ENCODE assay signal across 1 cellular context in the genomic region with DNA sequence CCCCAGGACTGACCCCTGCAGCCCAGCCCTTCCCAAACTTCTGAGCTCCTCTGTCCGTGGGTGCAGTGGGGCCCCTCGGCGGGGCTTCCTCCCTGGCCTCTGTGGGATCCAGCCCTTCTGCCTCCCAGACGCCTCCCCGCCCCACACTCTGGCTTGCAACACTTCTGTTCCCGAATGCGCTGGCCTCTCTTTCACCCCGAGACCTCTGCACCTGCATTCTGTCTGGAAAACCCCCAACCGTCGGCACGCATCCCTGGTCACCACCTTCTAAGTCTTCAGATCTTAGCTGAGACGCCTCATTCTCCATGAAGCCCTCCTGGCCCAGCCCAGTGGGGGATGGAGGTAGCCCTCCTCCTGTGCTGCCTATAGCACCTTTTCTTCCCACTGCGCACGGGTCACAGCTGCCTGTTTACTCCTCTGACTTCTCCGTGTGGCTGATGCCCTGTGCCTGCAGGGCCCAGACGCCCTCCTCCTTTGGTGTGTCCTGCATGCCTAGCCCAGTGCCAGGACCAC.
TF ChIP-seq lines count a peak whose summit lies in the region.

No MANE protein-coding gene starts in this region.

TF ChIP-seq in HepG2, 621 proteins besides CTCF, POLR2A, EP300 and RAD21 (continued from another document):
- TF ChIP-seq, protein P1, sequence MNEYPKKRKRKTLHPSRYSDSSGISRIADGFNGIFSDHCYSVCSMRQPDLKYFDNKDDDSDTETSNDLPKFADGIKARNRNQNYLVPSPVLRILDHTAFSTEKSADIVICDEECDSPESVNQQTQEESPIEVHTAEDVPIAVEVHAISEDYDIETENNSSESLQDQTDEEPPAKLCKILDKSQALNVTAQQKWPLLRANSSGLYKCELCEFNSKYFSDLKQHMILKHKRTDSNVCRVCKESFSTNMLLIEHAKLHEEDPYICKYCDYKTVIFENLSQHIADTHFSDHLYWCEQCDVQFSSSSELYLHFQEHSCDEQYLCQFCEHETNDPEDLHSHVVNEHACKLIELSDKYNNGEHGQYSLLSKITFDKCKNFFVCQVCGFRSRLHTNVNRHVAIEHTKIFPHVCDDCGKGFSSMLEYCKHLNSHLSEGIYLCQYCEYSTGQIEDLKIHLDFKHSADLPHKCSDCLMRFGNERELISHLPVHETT (CRISPR knock-in tag; conservative IDR thresholded peaks at IDR 0.05): no peak
- TF ChIP-seq ZNF891 (CRISPR knock-in tag; IDR thresholded peaks at IDR 0.05) (no peak), MEIS1 (CRISPR knock-in tag; IDR thresholded peaks at IDR 0.05; ENCODE audit: borderline replicate concordance) (no peak), ZNF550 (CRISPR knock-in tag; IDR thresholded peaks at IDR 0.05; ENCODE audit: borderline replicate concordance) (no peak), JARID2 (CRISPR knock-in tag; IDR thresholded peaks at IDR 0.05; ENCODE audit: insufficient replicate concordance) (no peak), ZSCAN21 (CRISPR knock-in tag; IDR thresholded peaks at IDR 0.05; ENCODE audit: borderline replicate concordance) (no peak), KLF6 (CRISPR knock-in tag; IDR thresholded peaks at IDR 0.05) (no peak), NR2F6 (IDR thresholded peaks at IDR 0.05) (no peak), NR2F6 (CRISPR knock-in tag; IDR thresholded peaks at IDR 0.05) (peak; percentile 25; the same call in 1 of the 2 replicates), ZNF83 (CRISPR knock-in tag; IDR thresholded peaks at IDR 0.05; ENCODE audit: borderline replicate concordance) (no peak), SOX5 (CRISPR knock-in tag; IDR thresholded peaks at IDR 0.05; ENCODE audit: borderline replicate concordance) (no peak), EZH2 (conservative IDR thresholded peaks at IDR 0.05; ENCODE audit: low read depth, low read length) (peak; percentile 50; the same call in 1 of the 2 replicates), ZFP36 (IDR thresholded peaks at IDR 0.05; ENCODE audit: borderline replicate concordance, low read depth, low read length, partially characterized antibody) (no peak), RXRA (CRISPR knock-in tag; IDR thresholded peaks at IDR 0.05) (0 out of 2 replicates have a peak, but pooled peaks have one; percentile 23), ARNT2 (CRISPR knock-in tag; IDR thresholded peaks at IDR 0.05; ENCODE audit: low read depth) (0 out of 2 replicates have a peak, but pooled peaks have one; percentile 4), ETV6 (CRISPR knock-in tag; conservative IDR thresholded peaks at IDR 0.05) (no peak), ATAD3A (CRISPR knock-in tag; IDR thresholded peaks at IDR 0.05) (no peak), ATF7-NPFF (CRISPR knock-in tag; IDR thresholded peaks at IDR 0.05; ENCODE audit: low read depth) (no peak), ZBTB42 (CRISPR knock-in tag; IDR thresholded peaks at IDR 0.05) (no peak), ZNF776 (CRISPR knock-in tag; IDR thresholded peaks at IDR 0.05) (no peak), ZNF331 (CRISPR knock-in tag; IDR thresholded peaks at IDR 0.05) (no peak), ZNF652 (CRISPR knock-in tag; IDR thresholded peaks at IDR 0.05; ENCODE audit: borderline replicate concordance, low read depth) (no peak), LCORL (IDR thresholded peaks at IDR 0.05) (no peak), LCORL (CRISPR knock-in tag; IDR thresholded peaks at IDR 0.05) (no peak), ZC3H4 (CRISPR knock-in tag; IDR thresholded peaks at IDR 0.05; ENCODE audit: borderline replicate concordance) (no peak), MZF1 (CRISPR knock-in tag; IDR thresholded peaks at IDR 0.05; ENCODE audit: borderline replicate concordance) (no peak), KAT8 (CRISPR knock-in tag; IDR thresholded peaks at IDR 0.05) (0 out of 2 replicates have a peak, but pooled peaks have one; percentile 2), SMC3 (IDR thresholded peaks at IDR 0.05; ENCODE audit: low read length) (no peak), ZNF24 (IDR thresholded peaks at IDR 0.05) (no peak), ZNF546 (CRISPR knock-in tag; conservative IDR thresholded peaks at IDR 0.05) (no peak), MBD4 (IDR thresholded peaks at IDR 0.05; ENCODE audit: borderline replicate concordance, low read length) (no peak), ZNF350 (CRISPR knock-in tag; IDR thresholded peaks at IDR 0.05; ENCODE audit: borderline replicate concordance, low read depth) (0 out of 2 replicates have a peak, but pooled peaks have one; percentile 2), MYC (CRISPR knock-in tag; IDR thresholded peaks at IDR 0.05; ENCODE audit: borderline replicate concordance) (no peak), GZF1 (CRISPR knock-in tag; IDR thresholded peaks at IDR 0.05) (no peak), PLRG1 (conservative IDR thresholded peaks at IDR 0.05) (no peak), FOXA1 (IDR thresholded peaks at IDR 0.05) (no peak), FOXA1 (CRISPR knock-in tag; IDR thresholded peaks at IDR 0.05) (0 out of 2 replicates have a peak, but pooled peaks have one; percentile 33), ZFP82 (CRISPR knock-in tag; IDR thresholded peaks at IDR 0.05; ENCODE audit: borderline replicate concordance) (no peak), HNRNPL (IDR thresholded peaks at IDR 0.05; ENCODE audit: low read depth, low read length) (no peak), MIER3 (CRISPR knock-in tag; IDR thresholded peaks at IDR 0.05; ENCODE audit: borderline replicate concordance) (no peak), ATF1 (CRISPR knock-in tag; IDR thresholded peaks at IDR 0.05) (no peak), HNRNPK (IDR thresholded peaks at IDR 0.05; ENCODE audit: low read depth, low read length, poor library complexity, severe bottlenecking) (no peak), ZNF367 (CRISPR knock-in tag; IDR thresholded peaks at IDR 0.05; ENCODE audit: borderline replicate concordance) (no peak), FOXC1 (CRISPR knock-in tag; IDR thresholded peaks at IDR 0.05; ENCODE audit: borderline replicate concordance) (no peak), ZNF12 (CRISPR knock-in tag; IDR thresholded peaks at IDR 0.05) (0 out of 2 replicates have a peak, but pooled peaks have one; percentile 18), ISL2 (CRISPR knock-in tag; IDR thresholded peaks at IDR 0.05) (no peak), ZNF543 (CRISPR knock-in tag; IDR thresholded peaks at IDR 0.05) (no peak), ZNF354B (CRISPR knock-in tag; IDR thresholded peaks at IDR 0.05) (no peak), JDP2 (CRISPR knock-in tag; IDR thresholded peaks at IDR 0.05; ENCODE audit: borderline replicate concordance) (no peak), GABPB1 (CRISPR knock-in tag; IDR thresholded peaks at IDR 0.05) (no peak), RARA (CRISPR knock-in tag; IDR thresholded peaks at IDR 0.05) (peak; percentile 88), ISX (CRISPR knock-in tag; conservative IDR thresholded peaks at IDR 0.05) (no peak), ZSCAN25 (CRISPR knock-in tag; IDR thresholded peaks at IDR 0.05) (no peak), U2AF2 (IDR thresholded peaks at IDR 0.05; ENCODE audit: low read depth, low read length) (no peak), FOXA3 (CRISPR knock-in tag; IDR thresholded peaks at IDR 0.05) (0 out of 2 replicates have a peak, but pooled peaks have one; percentile 6)
- TF ChIP-seq, protein P2, sequence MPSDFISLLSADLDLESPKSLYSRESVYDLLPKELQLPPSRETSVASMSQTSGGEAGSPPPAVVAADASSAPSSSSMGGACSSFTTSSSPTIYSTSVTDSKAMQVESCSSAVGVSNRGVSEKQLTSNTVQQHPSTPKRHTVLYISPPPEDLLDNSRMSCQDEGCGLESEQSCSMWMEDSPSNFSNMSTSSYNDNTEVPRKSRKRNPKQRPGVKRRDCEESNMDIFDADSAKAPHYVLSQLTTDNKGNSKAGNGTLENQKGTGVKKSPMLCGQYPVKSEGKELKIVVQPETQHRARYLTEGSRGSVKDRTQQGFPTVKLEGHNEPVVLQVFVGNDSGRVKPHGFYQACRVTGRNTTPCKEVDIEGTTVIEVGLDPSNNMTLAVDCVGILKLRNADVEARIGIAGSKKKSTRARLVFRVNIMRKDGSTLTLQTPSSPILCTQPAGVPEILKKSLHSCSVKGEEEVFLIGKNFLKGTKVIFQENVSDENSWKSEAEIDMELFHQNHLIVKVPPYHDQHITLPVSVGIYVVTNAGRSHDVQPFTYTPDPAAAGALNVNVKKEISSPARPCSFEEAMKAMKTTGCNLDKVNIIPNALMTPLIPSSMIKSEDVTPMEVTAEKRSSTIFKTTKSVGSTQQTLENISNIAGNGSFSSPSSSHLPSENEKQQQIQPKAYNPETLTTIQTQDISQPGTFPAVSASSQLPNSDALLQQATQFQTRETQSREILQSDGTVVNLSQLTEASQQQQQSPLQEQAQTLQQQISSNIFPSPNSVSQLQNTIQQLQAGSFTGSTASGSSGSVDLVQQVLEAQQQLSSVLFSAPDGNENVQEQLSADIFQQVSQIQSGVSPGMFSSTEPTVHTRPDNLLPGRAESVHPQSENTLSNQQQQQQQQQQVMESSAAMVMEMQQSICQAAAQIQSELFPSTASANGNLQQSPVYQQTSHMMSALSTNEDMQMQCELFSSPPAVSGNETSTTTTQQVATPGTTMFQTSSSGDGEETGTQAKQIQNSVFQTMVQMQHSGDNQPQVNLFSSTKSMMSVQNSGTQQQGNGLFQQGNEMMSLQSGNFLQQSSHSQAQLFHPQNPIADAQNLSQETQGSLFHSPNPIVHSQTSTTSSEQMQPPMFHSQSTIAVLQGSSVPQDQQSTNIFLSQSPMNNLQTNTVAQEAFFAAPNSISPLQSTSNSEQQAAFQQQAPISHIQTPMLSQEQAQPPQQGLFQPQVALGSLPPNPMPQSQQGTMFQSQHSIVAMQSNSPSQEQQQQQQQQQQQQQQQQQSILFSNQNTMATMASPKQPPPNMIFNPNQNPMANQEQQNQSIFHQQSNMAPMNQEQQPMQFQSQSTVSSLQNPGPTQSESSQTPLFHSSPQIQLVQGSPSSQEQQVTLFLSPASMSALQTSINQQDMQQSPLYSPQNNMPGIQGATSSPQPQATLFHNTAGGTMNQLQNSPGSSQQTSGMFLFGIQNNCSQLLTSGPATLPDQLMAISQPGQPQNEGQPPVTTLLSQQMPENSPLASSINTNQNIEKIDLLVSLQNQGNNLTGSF (CRISPR knock-in tag; IDR thresholded peaks at IDR 0.05): no peak
- TF ChIP-seq, protein P3, sequence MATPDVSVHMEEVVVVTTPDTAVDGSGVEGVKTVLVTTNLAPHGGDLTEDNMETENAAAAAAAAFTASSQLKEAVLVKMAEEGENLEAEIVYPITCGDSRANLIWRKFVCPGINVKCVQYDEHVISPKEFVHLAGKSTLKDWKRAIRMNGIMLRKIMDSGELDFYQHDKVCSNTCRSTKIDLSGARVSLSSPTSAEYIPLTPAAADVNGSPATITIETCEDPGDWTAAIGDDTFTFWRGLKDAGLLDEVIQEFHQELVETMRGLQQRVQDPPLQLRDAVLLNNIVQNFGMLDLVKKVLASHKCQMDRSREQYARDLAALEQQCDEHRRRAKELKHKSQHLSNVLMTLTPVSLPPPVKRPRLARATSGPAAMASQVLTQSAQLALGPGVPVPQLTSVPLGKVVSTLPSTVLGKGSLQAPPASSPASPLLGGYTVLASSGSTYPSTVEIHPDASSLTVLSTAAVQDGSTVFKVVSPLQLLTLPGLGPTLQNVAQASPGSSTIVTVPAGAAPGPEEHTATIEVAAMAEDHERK (CRISPR knock-in tag; IDR thresholded peaks at IDR 0.05; ENCODE audit: low read depth): no peak
- TF ChIP-seq, protein P4, sequence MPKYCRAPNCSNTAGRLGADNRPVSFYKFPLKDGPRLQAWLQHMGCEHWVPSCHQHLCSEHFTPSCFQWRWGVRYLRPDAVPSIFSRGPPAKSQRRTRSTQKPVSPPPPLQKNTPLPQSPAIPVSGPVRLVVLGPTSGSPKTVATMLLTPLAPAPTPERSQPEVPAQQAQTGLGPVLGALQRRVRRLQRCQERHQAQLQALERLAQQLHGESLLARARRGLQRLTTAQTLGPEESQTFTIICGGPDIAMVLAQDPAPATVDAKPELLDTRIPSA (CRISPR knock-in tag; IDR thresholded peaks at IDR 0.05; ENCODE audit: borderline replicate concordance): no peak
- TF ChIP-seq, protein P5, sequence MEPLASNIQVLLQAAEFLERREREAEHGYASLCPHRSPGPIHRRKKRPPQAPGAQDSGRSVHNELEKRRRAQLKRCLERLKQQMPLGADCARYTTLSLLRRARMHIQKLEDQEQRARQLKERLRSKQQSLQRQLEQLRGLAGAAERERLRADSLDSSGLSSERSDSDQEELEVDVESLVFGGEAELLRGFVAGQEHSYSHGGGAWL (CRISPR knock-in tag; IDR thresholded peaks at IDR 0.05): peak; percentile 3; the same call in 1 of the 2 replicates
- TF ChIP-seq, protein P6, sequence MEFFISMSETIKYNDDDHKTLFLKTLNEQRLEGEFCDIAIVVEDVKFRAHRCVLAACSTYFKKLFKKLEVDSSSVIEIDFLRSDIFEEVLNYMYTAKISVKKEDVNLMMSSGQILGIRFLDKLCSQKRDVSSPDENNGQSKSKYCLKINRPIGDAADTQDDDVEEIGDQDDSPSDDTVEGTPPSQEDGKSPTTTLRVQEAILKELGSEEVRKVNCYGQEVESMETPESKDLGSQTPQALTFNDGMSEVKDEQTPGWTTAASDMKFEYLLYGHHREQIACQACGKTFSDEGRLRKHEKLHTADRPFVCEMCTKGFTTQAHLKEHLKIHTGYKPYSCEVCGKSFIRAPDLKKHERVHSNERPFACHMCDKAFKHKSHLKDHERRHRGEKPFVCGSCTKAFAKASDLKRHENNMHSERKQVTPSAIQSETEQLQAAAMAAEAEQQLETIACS (CRISPR knock-in tag; IDR thresholded peaks at IDR 0.05): no peak
- TF ChIP-seq, protein P7, sequence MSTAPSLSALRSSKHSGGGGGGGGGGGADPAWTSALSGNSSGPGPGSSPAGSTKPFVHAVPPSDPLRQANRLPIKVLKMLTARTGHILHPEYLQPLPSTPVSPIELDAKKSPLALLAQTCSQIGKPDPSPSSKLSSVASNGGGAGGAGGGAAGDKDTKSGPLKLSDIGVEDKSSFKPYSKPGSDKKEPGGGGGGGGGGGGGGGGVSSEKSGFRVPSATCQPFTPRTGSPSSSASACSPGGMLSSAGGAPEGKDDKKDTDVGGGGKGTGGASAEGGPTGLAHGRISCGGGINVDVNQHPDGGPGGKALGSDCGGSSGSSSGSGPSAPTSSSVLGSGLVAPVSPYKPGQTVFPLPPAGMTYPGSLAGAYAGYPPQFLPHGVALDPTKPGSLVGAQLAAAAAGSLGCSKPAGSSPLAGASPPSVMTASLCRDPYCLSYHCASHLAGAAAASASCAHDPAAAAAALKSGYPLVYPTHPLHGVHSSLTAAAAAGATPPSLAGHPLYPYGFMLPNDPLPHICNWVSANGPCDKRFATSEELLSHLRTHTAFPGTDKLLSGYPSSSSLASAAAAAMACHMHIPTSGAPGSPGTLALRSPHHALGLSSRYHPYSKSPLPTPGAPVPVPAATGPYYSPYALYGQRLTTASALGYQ (CRISPR knock-in tag; IDR thresholded peaks at IDR 0.05): no peak
